In genomic region chr17:59165933-59166342, GRCh38 we compare ENCODE assay signal across 8 cellular contexts. TPM values are rescaled to one million over a fixed set of nuclear protein-coding genes. Genes with fewer than 3 reads are reported as not detected.
DNase-seq lines count a peak whose midpoint lies in the region; ATAC-seq lines count a peak whose summit lies in the region.

No MANE protein-coding gene starts in this region.

- H3K27me3 Mint-ChIP-seq in stimulated activated memory B cell treated with anti-CD40 and anti-IgM and Interleukin-4, amounts not matched to agents 10 μg/mL and 1 μg/mL and 100 μg/mL, for 72 hours = no peaks in the 10 kb centered on the region

- peak overlapping the region; percentile 51 for H3K27ac Mint-ChIP-seq in stimulated activated memory B cell treated with anti-CD40 and anti-IgM and Interleukin-4, amounts not matched to agents 10 μg/mL and 1 μg/mL and 100 μg/mL, for 72 hours

- DNase-seq in NOMO-1 (lab: John Stamatoyannopoulos, UW; ENCODE audit: unreplicated experiment in 2 of 2) = peak; percentile 13 to 21
- DNase-seq in NOMO-1 treated with dmso at 0.1 percent for 144 hours (lab: John Stamatoyannopoulos, UW; ENCODE audit: unreplicated experiment) = no peak
- peak; percentile 73 for DNase-seq in HT-29 (ENCODE audit: low spot score)
- peak; percentile 33 for DNase-seq in SK-N-DZ (ENCODE audit: low spot score)
- DNase-seq in astrocyte of the hippocampus (ENCODE audit: low read depth, low spot score) = peak; percentile 89
- DNase-seq in inferior parietal cortex (ENCODE audit: extremely low spot score) = peak; percentile 69
- DNase-seq in DMS79 treated with DMSO at 0.1 percent for 48 hours (lab: John Stamatoyannopoulos, UW) = no peak

- no peaks in the 10 kb centered on the region for H3K9me3 Mint-ChIP-seq in stimulated activated memory B cell treated with anti-CD40 and anti-IgM and Interleukin-4, amounts not matched to agents 10 μg/mL and 1 μg/mL and 100 μg/mL, for 72 hours

- H3K36me3 Mint-ChIP-seq in stimulated activated memory B cell treated with anti-CD40 and anti-IgM and Interleukin-4, amounts not matched to agents 10 μg/mL and 1 μg/mL and 100 μg/mL, for 72 hours = no peaks in the 10 kb centered on the region

- no peak overlapping the region for H3K4me3 Mint-ChIP-seq in stimulated activated memory B cell treated with anti-CD40 and anti-IgM and Interleukin-4, amounts not matched to agents 10 μg/mL and 1 μg/mL and 100 μg/mL, for 72 hours

- H3K4me1 Mint-ChIP-seq in stimulated activated memory B cell treated with anti-CD40 and anti-IgM and Interleukin-4, amounts not matched to agents 10 μg/mL and 1 μg/mL and 100 μg/mL, for 72 hours = peaks cover 7% of the 10 kb centered on the region

- ATAC-seq in stimulated activated memory B cell treated with anti-CD40 and anti-IgM and Interleukin-4, amounts not matched to agents 10 μg/mL and 1 μg/mL and 100 μg/mL, for 72 hours = peak; percentile 90

RNA-seq across cellular contexts. Expression of gene PRR11, which starts 10.4 kb away (rescaled TPM):
- total RNA-seq in HT-29 (2014; rRNA removed; shearing (Covaris generic)) = 9.7 and 10.0 TPM in 2 replicates
- polyA plus RNA-seq in SK-N-DZ (2014; cell fraction: cytosol; rRNA removed) = 35.9 and 36.1 TPM in 2 replicates
- polyA plus RNA-seq in SK-N-DZ (2014; cell fraction: nucleus; rRNA removed) = 6.1 and 17.7 TPM in 2 replicates

RNA-seq across cellular contexts. Expression of gene SKA2, which starts 11.0 kb away (rescaled TPM):
- 43.5 and 47.0 TPM in 2 replicates for total RNA-seq in HT-29 (2014; rRNA removed; shearing (Covaris generic))
- 177 and 215 TPM in 2 replicates for polyA plus RNA-seq in SK-N-DZ (2014; cell fraction: cytosol; rRNA removed)
- polyA plus RNA-seq in SK-N-DZ (2014; cell fraction: nucleus; rRNA removed) = 67.2 and 84.5 TPM in 2 replicates

RNA-seq across cellular contexts. Expression of gene SMG8, which starts 43.9 kb away (rescaled TPM):
- total RNA-seq in HT-29 (2014; rRNA removed; shearing (Covaris generic)) = 8.7 and 10.5 TPM in 2 replicates
- 26.8 and 31.6 TPM in 2 replicates for polyA plus RNA-seq in SK-N-DZ (2014; cell fraction: cytosol; rRNA removed)
- polyA plus RNA-seq in SK-N-DZ (2014; cell fraction: nucleus; rRNA removed) = 11.8 and 12.5 TPM in 2 replicates

RNA-seq across cellular contexts. Expression of gene GDPD1, which starts 54.4 kb away (rescaled TPM):
- total RNA-seq in HT-29 (2014; rRNA removed; shearing (Covaris generic)) = 0.65 TPM in 1 of 2 replicates, not detected in the other
- polyA plus RNA-seq in SK-N-DZ (2014; cell fraction: cytosol; rRNA removed) = 17.1 and 21.5 TPM in 2 replicates
- 8.2 and 12.3 TPM in 2 replicates for polyA plus RNA-seq in SK-N-DZ (2014; cell fraction: nucleus; rRNA removed)

RNA-seq across cellular contexts. Expression of gene TRIM37, which starts 59.3 kb away (rescaled TPM):
- 18.0 and 21.7 TPM in 2 replicates for total RNA-seq in HT-29 (2014; rRNA removed; shearing (Covaris generic))
- 46.7 and 51.1 TPM in 2 replicates for polyA plus RNA-seq in SK-N-DZ (2014; cell fraction: cytosol; rRNA removed)
- polyA plus RNA-seq in SK-N-DZ (2014; cell fraction: nucleus; rRNA removed) = 32.2 and 32.5 TPM in 2 replicates

Comparison
In these comparisons a context has a peak if more than half of its experiments do, and no peak if none do; other contexts are left out.
1. DNase-seq: peak in NOMO-1 (2 of 2), HT-29 (single experiment), SK-N-DZ (single experiment), astrocyte of the hippocampus (single experiment) and inferior parietal cortex (single experiment); none in NOMO-1 treated with dmso at 0.1 percent for 144 hours (single experiment) and DMS79 treated with DMSO at 0.1 percent for 48 hours (single experiment).